Comparison of ENCODE assay signal across 8 cellular contexts in the genomic region with DNA sequence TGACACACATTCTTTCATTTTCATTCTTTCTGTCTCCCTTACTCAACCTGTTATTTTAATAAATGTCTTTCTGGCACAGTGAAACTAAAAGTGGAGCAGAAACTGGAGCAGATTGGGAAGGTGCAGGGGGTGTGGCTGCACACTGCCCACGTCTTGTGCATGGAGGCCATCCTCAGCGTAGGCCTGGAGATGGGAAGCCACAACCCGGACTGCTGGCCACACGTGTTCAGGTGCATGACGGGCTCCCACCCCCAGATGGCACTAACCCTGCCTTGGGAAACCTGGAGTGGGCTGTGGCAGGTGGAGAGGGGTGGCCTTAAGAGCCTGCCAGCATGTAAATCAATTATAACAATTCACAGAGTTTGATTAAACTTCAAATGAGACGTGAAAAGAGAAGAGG.
DNase-seq lines count a peak whose midpoint lies in the region; ATAC-seq and TF ChIP-seq lines count a peak whose summit lies in the region.

No MANE protein-coding gene starts in this region.

- POLR2A ChIA-PET in GM10248 (lab: Yijun Ruan, JAX), result no interaction called here

- H3K4me1 ChIP-seq in left ventricle myocardium inferior, result no peaks in the 10 kb centered on the region

- DNase-seq in GM10248 (ENCODE audit: extremely low spot score) (no peak), NCI-H748 (lab: John Stamatoyannopoulos, UW; ENCODE audit: unreplicated experiment) (peak; percentile 79), left ventricle myocardium inferior (no peak), HCEC 1CT (no peak), posterior vena cava (ENCODE audit: low spot score) (no peak)

- H3K27me3 ChIP-seq in left ventricle myocardium inferior (ENCODE audit: low read depth), result no peaks in the 10 kb centered on the region

- intact Hi-C loops in left ventricle myocardium inferior (cut with micrococcal nuclease), result loop anchor here (5.0 kb wide), 1 partner anchor 172 kb away; no protein-coding TSS in a partner anchor
- intact Hi-C loops in posterior vena cava (cut with DNase I), result no loop called here

- H3K9me3 ChIP-seq in left ventricle myocardium inferior (replicated peaks), result no peaks in the 10 kb centered on the region

- H3K36me3 ChIP-seq in left ventricle myocardium inferior, result no peaks in the 10 kb centered on the region

- ATAC-seq in HG02623 (IDR thresholded peaks at IDR 0.05; ENCODE audit: unreplicated experiment) (no peak), GM19452 (IDR thresholded peaks at IDR 0.05; ENCODE audit: unreplicated experiment) (no peak)

- TF ChIP-seq CTCF in 22Rv1 (IDR thresholded peaks at IDR 0.05) (peak; percentile 37), GM10248 (IDR thresholded peaks at IDR 0.05; ENCODE audit: control extremely low read depth, extremely low read depth, low read depth, missing control alignments) (peak; percentile 16), left ventricle myocardium inferior (IDR thresholded peaks at IDR 0.05; ENCODE audit: borderline replicate concordance) (peak; percentile 54)

- no peak overlapping the region for H3K4me3 ChIP-seq in left ventricle myocardium inferior

- peak overlapping the region; percentile 60; the same call in 1 of the 2 replicates for H3K27ac ChIP-seq in 22Rv1
- H3K27ac ChIP-seq in left ventricle myocardium inferior (replicated peaks), result no peak overlapping the region

- CTCF ChIA-PET in GM10248 (lab: Yijun Ruan, JAX), result interaction anchor here (1.1 to 7.4 kb wide), 5 partner anchors 8 to 174 kb away, joined by 3 to 105 read pairs (median 3); no protein-coding TSS in a partner anchor
